Comparison of ENCODE assay signal across 17 cellular contexts in genomic region chr15:66935121-66935520, GRCh38.
A peak's percentile ranks its signal among the peaks of the same experiment; 100 is the strongest.
DNase-seq lines count a peak whose midpoint lies in the region; ATAC-seq and TF ChIP-seq lines count a peak whose summit lies in the region.
"Had no signal": no experiment of that assay in that cellular context is flagged by ENCODE, and none has a peak within 500 bp of the region (broad histone marks: within the 10 kb centered on the region; RNA-seq: fewer than 3 reads in every experiment).

No MANE protein-coding gene starts in this region.

- no peak for ATAC-seq in natural killer cell
- no peak for ATAC-seq in natural killer cell treated with Interleukin-12 subunit alpha and Interleukin-12 subunit beta and Interleukin-15 and Interleukin-18, amount 100 ng/mL, for 72 hours
- ATAC-seq in SK-N-SH treated with all-trans-retinoic acid at 6 μM for 48 hours: no peak

- DNase-seq in natural killer cell (peak; percentile 0), coronary artery (ENCODE audit: low spot score) (peak; percentile 55), mesenteric fat pad (ENCODE audit: low spot score) (peak; percentile 59), amniotic stem cell (lab: John Stamatoyannopoulos, UW) (no peak), GM10266 (ENCODE audit: extremely low spot score) (no peak)
- DNase-seq in natural killer cell treated with Interleukin-12 subunit alpha and Interleukin-12 subunit beta and Interleukin-15 and Interleukin-18, amount 100 ng/mL, for 72 hours (ENCODE audit: low spot score): no peak
- DNase-seq: DMS79 treated with DMSO at 0.1 percent for 48 hours, H7, HFFc6, KBM-7, NCI-H1105, NCI-H510A, NCI-H82, PC-9 had no signal

- H3K27ac ChIP-seq in coronary artery: no peak overlapping the region
- H3K27ac ChIP-seq: PC-9, SJSA1 had no signal

- peaks cover 12 to 13% of the 10 kb centered on the region in 2 donors for H3K27me3 Mint-ChIP-seq in natural killer cell (ENCODE audit: low read depth in 2 of 2)
- peaks cover 8 to 19% of the 10 kb centered on the region in 2 donors for H3K27me3 Mint-ChIP-seq in natural killer cell treated with Interleukin-12 subunit alpha and Interleukin-12 subunit beta and Interleukin-15 and Interleukin-18, amount 100 ng/mL, for 72 hours

- intact Hi-C loops in natural killer cell (cut with micrococcal nuclease): no loop called here

- H3K9me3 Mint-ChIP-seq in natural killer cell: no peaks in the 10 kb centered on the region
- H3K9me3 Mint-ChIP-seq in natural killer cell treated with Interleukin-12 subunit alpha and Interleukin-12 subunit beta and Interleukin-15 and Interleukin-18, amount 100 ng/mL, for 72 hours: peaks cover 5% of the 10 kb centered on the region

- H3K4me3 Mint-ChIP-seq in natural killer cell: no peak overlapping the region
- H3K4me3 Mint-ChIP-seq in natural killer cell treated with Interleukin-12 subunit alpha and Interleukin-12 subunit beta and Interleukin-15 and Interleukin-18, amount 100 ng/mL, for 72 hours: no peak overlapping the region
- H3K4me3 Mint-ChIP-seq: CD14-positive monocyte had no signal

- H3K4me3 ChIP-seq in coronary artery: no peak overlapping the region
- H3K4me3 ChIP-seq: PC-9, SJSA1 had no signal

- TF ChIP-seq CTCF in natural killer cell (IDR thresholded peaks at IDR 0.05) (no peak), coronary artery (IDR thresholded peaks at IDR 0.05) (no peak), GM10266 (IDR thresholded peaks at IDR 0.05; ENCODE audit: control insufficient read depth, insufficient read depth, low read depth, missing control alignments) (no peak)

- no peaks in the 10 kb centered on the region for H3K36me3 Mint-ChIP-seq in natural killer cell
- H3K36me3 Mint-ChIP-seq in natural killer cell treated with Interleukin-12 subunit alpha and Interleukin-12 subunit beta and Interleukin-15 and Interleukin-18, amount 100 ng/mL, for 72 hours: no peaks in the 10 kb centered on the region
- H3K36me3 Mint-ChIP-seq: CD14-positive monocyte had no signal

- H3K27ac Mint-ChIP-seq in natural killer cell: no peak overlapping the region
- H3K27ac Mint-ChIP-seq in natural killer cell treated with Interleukin-12 subunit alpha and Interleukin-12 subunit beta and Interleukin-15 and Interleukin-18, amount 100 ng/mL, for 72 hours: no peak overlapping the region
- H3K27ac Mint-ChIP-seq: CD14-positive monocyte had no signal

- no peaks in the 10 kb centered on the region for H3K4me1 Mint-ChIP-seq in natural killer cell
- peaks cover 2 to 7% of the 10 kb centered on the region in 2 donors for H3K4me1 Mint-ChIP-seq in natural killer cell treated with Interleukin-12 subunit alpha and Interleukin-12 subunit beta and Interleukin-15 and Interleukin-18, amount 100 ng/mL, for 72 hours (ENCODE audit: low read depth in 2 of 2)

TF ChIP-seq in SK-N-SH treated with all-trans-retinoic acid at 6 μM for 48 hours, 23 proteins besides CTCF, POLR2A, EP300 and RAD21:
- TF ChIP-seq GLIS3 (CRISPR knock-in tag; IDR thresholded peaks at IDR 0.05) (no peak), RARB (CRISPR knock-in tag; IDR thresholded peaks at IDR 0.05) (no peak), OSR1 (CRISPR knock-in tag; IDR thresholded peaks at IDR 0.05) (no peak), TOX (CRISPR knock-in tag; IDR thresholded peaks at IDR 0.05; ENCODE audit: borderline replicate concordance) (no peak), BACH2 (CRISPR knock-in tag; IDR thresholded peaks at IDR 0.05; ENCODE audit: borderline replicate concordance) (no peak), TCF4 (CRISPR knock-in tag; IDR thresholded peaks at IDR 0.05; ENCODE audit: borderline replicate concordance) (no peak), ESRRG (CRISPR knock-in tag; IDR thresholded peaks at IDR 0.05) (no peak), ISL1 (CRISPR knock-in tag; IDR thresholded peaks at IDR 0.05) (no peak), PATZ1 (CRISPR knock-in tag; IDR thresholded peaks at IDR 0.05; ENCODE audit: borderline replicate concordance) (no peak)
- TF ChIP-seq, protein P1, sequence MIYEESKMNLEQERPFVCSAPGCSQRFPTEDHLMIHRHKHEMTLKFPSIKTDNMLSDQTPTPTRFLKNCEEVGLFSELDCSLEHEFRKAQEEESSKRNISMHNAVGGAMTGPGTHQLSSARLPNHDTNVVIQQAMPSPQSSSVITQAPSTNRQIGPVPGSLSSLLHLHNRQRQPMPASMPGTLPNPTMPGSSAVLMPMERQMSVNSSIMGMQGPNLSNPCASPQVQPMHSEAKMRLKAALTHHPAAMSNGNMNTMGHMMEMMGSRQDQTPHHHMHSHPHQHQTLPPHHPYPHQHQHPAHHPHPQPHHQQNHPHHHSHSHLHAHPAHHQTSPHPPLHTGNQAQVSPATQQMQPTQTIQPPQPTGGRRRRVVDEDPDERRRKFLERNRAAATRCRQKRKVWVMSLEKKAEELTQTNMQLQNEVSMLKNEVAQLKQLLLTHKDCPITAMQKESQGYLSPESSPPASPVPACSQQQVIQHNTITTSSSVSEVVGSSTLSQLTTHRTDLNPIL (CRISPR knock-in tag; IDR thresholded peaks at IDR 0.05; ENCODE audit: low read depth): no peak

Comparison
In these comparisons a context has a peak if more than half of its experiments do, and no peak if none do; other contexts are left out.
1. DNase-seq: peak in natural killer cell (single experiment), coronary artery (single experiment) and mesenteric fat pad (single experiment); none in natural killer cell treated with Interleukin-12 subunit alpha and Interleukin-12 subunit beta and Interleukin-15 and Interleukin-18, amount 100 ng/mL, for 72 hours (single experiment), amniotic stem cell (single experiment) and GM10266 (single experiment).